Comparison of ENCODE assay signal across 1 cellular context in the genomic region with DNA sequence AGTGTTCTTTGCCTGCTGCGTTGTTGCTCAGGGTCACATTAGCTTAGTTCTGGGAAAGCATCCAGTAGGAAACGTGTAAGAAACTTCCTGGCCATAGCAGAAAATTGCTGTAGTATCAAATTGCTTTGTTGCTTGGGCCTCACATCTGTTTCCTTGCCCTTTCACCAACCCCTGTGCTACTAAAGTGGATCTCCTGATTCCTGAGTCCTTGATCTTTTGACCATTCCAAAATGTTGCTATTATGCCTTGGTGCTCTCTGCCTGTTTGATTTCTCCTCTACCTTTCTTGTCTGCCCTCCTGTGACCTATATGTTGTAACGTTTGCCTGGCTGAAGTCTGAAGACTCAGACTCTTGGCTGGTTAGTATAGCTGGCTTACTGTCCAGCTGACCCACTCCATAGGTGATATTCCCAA.
A peak's percentile ranks its signal among the peaks of the same experiment; 100 is the strongest.
TF ChIP-seq lines count a peak whose summit lies in the region.

No MANE protein-coding gene starts in this region.

TF ChIP-seq in HepG2, 621 proteins besides CTCF, POLR2A, EP300 and RAD21 (continued from another document and continues in another):
- TF ChIP-seq, protein P1, sequence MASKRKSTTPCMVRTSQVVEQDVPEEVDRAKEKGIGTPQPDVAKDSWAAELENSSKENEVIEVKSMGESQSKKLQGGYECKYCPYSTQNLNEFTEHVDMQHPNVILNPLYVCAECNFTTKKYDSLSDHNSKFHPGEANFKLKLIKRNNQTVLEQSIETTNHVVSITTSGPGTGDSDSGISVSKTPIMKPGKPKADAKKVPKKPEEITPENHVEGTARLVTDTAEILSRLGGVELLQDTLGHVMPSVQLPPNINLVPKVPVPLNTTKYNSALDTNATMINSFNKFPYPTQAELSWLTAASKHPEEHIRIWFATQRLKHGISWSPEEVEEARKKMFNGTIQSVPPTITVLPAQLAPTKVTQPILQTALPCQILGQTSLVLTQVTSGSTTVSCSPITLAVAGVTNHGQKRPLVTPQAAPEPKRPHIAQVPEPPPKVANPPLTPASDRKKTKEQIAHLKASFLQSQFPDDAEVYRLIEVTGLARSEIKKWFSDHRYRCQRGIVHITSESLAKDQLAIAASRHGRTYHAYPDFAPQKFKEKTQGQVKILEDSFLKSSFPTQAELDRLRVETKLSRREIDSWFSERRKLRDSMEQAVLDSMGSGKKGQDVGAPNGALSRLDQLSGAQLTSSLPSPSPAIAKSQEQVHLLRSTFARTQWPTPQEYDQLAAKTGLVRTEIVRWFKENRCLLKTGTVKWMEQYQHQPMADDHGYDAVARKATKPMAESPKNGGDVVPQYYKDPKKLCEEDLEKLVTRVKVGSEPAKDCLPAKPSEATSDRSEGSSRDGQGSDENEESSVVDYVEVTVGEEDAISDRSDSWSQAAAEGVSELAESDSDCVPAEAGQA (IDR thresholded peaks at IDR 0.05; ENCODE audit: low read depth) = no peak
- TF ChIP-seq, protein P1 (CRISPR knock-in tag; IDR thresholded peaks at IDR 0.05; ENCODE audit: borderline replicate concordance) = no peak
- TF ChIP-seq NFYB (CRISPR knock-in tag; IDR thresholded peaks at IDR 0.05) (no peak), ZNF543 (CRISPR knock-in tag; IDR thresholded peaks at IDR 0.05) (no peak), ZNF33A (CRISPR knock-in tag; IDR thresholded peaks at IDR 0.05; ENCODE audit: borderline replicate concordance) (no peak), YEATS2 (CRISPR knock-in tag; IDR thresholded peaks at IDR 0.05; ENCODE audit: borderline replicate concordance) (no peak), FLYWCH1 (CRISPR knock-in tag; IDR thresholded peaks at IDR 0.05) (no peak), THAP11 (CRISPR knock-in tag; IDR thresholded peaks at IDR 0.05) (no peak), ARNT2 (CRISPR knock-in tag; IDR thresholded peaks at IDR 0.05; ENCODE audit: low read depth) (no peak), AGO1 (IDR thresholded peaks at IDR 0.05; ENCODE audit: low read depth, low read length, poor library complexity, severe bottlenecking) (no peak), KAT2B (IDR thresholded peaks at IDR 0.05; ENCODE audit: borderline replicate concordance, low read depth, low read length) (no peak), JUND (CRISPR knock-in tag; IDR thresholded peaks at IDR 0.05) (no peak), ZNF775 (CRISPR knock-in tag; IDR thresholded peaks at IDR 0.05; ENCODE audit: borderline replicate concordance) (no peak), AGO2 (optimal IDR thresholded peaks at IDR 0.05; ENCODE audit: low read depth, low read length) (no peak), ZNF451 (CRISPR knock-in tag; IDR thresholded peaks at IDR 0.05) (no peak), KDM1A (CRISPR knock-in tag; IDR thresholded peaks at IDR 0.05) (no peak), ZC3H4 (CRISPR knock-in tag; IDR thresholded peaks at IDR 0.05; ENCODE audit: borderline replicate concordance) (no peak), HDAC2 (CRISPR knock-in tag; IDR thresholded peaks at IDR 0.05) (peak; percentile 33; the same call in 1 of the 2 replicates), ZNF34 (CRISPR knock-in tag; IDR thresholded peaks at IDR 0.05; ENCODE audit: borderline replicate concordance) (no peak), NR2F1 (CRISPR knock-in tag; IDR thresholded peaks at IDR 0.05) (peak in 1 of 2 experiments; percentile 73; a peak in 2 of 4 replicates), TRIM24 (CRISPR knock-in tag; IDR thresholded peaks at IDR 0.05) (no peak), SRSF9 (IDR thresholded peaks at IDR 0.05; ENCODE audit: borderline replicate concordance, insufficient read depth, low read depth, low read length, poor library complexity, severe bottlenecking) (no peak), HOXA7 (CRISPR knock-in tag; IDR thresholded peaks at IDR 0.05) (no peak)
- TF ChIP-seq, protein P2, sequence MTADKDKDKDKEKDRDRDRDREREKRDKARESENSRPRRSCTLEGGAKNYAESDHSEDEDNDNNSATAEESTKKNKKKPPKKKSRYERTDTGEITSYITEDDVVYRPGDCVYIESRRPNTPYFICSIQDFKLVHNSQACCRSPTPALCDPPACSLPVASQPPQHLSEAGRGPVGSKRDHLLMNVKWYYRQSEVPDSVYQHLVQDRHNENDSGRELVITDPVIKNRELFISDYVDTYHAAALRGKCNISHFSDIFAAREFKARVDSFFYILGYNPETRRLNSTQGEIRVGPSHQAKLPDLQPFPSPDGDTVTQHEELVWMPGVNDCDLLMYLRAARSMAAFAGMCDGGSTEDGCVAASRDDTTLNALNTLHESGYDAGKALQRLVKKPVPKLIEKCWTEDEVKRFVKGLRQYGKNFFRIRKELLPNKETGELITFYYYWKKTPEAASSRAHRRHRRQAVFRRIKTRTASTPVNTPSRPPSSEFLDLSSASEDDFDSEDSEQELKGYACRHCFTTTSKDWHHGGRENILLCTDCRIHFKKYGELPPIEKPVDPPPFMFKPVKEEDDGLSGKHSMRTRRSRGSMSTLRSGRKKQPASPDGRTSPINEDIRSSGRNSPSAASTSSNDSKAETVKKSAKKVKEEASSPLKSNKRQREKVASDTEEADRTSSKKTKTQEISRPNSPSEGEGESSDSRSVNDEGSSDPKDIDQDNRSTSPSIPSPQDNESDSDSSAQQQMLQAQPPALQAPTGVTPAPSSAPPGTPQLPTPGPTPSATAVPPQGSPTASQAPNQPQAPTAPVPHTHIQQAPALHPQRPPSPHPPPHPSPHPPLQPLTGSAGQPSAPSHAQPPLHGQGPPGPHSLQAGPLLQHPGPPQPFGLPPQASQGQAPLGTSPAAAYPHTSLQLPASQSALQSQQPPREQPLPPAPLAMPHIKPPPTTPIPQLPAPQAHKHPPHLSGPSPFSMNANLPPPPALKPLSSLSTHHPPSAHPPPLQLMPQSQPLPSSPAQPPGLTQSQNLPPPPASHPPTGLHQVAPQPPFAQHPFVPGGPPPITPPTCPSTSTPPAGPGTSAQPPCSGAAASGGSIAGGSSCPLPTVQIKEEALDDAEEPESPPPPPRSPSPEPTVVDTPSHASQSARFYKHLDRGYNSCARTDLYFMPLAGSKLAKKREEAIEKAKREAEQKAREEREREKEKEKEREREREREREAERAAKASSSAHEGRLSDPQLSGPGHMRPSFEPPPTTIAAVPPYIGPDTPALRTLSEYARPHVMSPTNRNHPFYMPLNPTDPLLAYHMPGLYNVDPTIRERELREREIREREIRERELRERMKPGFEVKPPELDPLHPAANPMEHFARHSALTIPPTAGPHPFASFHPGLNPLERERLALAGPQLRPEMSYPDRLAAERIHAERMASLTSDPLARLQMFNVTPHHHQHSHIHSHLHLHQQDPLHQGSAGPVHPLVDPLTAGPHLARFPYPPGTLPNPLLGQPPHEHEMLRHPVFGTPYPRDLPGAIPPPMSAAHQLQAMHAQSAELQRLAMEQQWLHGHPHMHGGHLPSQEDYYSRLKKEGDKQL (CRISPR knock-in tag; IDR thresholded peaks at IDR 0.05; ENCODE audit: low read depth) = peak; percentile 28; the same call in 1 of the 2 replicates
- TF ChIP-seq, protein P3, sequence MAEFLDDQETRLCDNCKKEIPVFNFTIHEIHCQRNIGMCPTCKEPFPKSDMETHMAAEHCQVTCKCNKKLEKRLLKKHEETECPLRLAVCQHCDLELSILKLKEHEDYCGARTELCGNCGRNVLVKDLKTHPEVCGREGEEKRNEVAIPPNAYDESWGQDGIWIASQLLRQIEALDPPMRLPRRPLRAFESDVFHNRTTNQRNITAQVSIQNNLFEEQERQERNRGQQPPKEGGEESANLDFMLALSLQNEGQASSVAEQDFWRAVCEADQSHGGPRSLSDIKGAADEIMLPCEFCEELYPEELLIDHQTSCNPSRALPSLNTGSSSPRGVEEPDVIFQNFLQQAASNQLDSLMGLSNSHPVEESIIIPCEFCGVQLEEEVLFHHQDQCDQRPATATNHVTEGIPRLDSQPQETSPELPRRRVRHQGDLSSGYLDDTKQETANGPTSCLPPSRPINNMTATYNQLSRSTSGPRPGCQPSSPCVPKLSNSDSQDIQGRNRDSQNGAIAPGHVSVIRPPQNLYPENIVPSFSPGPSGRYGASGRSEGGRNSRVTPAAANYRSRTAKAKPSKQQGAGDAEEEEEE (CRISPR knock-in tag; IDR thresholded peaks at IDR 0.05; ENCODE audit: borderline replicate concordance) = no peak
- TF ChIP-seq, protein P4, sequence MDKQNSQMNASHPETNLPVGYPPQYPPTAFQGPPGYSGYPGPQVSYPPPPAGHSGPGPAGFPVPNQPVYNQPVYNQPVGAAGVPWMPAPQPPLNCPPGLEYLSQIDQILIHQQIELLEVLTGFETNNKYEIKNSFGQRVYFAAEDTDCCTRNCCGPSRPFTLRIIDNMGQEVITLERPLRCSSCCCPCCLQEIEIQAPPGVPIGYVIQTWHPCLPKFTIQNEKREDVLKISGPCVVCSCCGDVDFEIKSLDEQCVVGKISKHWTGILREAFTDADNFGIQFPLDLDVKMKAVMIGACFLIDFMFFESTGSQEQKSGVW (CRISPR knock-in tag; IDR thresholded peaks at IDR 0.05; ENCODE audit: borderline replicate concordance) = no peak
- TF ChIP-seq, protein P5, sequence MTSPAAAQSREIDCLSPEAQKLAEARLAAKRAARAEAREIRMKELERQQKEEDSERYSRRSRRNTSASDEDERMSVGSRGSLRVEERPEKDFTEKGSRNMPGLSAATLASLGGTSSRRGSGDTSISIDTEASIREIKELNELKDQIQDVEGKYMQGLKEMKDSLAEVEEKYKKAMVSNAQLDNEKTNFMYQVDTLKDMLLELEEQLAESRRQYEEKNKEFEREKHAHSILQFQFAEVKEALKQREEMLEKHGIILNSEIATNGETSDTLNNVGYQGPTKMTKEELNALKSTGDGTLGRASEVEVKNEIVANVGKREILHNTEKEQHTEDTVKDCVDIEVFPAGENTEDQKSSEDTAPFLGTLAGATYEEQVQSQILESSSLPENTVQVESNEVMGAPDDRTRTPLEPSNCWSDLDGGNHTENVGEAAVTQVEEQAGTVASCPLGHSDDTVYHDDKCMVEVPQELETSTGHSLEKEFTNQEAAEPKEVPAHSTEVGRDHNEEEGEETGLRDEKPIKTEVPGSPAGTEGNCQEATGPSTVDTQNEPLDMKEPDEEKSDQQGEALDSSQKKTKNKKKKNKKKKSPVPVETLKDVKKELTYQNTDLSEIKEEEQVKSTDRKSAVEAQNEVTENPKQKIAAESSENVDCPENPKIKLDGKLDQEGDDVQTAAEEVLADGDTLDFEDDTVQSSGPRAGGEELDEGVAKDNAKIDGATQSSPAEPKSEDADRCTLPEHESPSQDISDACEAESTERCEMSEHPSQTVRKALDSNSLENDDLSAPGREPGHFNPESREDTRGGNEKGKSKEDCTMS (CRISPR knock-in tag; conservative IDR thresholded peaks at IDR 0.05) = no peak
- TF ChIP-seq, protein P6, sequence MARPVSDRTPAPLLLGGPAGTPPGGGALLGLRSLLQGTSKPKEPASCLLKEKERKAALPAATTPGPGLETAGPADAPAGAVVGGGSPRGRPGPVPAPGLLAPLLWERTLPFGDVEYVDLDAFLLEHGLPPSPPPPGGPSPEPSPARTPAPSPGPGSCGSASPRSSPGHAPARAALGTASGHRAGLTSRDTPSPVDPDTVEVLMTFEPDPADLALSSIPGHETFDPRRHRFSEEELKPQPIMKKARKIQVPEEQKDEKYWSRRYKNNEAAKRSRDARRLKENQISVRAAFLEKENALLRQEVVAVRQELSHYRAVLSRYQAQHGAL (CRISPR knock-in tag; IDR thresholded peaks at IDR 0.05; ENCODE audit: not compliant biosample characterization) = no peak
- TF ChIP-seq, protein P7, sequence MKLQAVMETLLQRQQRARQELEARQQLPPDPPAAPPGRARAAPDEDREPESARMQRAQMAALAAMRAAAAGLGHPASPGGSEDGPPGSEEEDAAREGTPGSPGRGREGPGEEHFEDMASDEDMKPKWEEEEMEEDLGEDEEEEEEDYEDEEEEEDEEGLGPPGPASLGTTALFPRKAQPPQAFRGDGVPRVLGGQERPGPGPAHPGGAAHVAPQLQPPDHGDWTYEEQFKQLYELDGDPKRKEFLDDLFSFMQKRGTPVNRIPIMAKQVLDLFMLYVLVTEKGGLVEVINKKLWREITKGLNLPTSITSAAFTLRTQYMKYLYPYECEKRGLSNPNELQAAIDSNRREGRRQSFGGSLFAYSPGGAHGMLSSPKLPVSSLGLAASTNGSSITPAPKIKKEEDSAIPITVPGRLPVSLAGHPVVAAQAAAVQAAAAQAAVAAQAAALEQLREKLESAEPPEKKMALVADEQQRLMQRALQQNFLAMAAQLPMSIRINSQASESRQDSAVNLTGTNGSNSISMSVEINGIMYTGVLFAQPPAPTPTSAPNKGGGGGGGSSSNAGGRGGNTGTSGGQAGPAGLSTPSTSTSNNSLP (IDR thresholded peaks at IDR 0.05; ENCODE audit: low read depth, low read length) = no peak
